14 cellular contexts compared by ENCODE assay signal in the genomic region with DNA sequence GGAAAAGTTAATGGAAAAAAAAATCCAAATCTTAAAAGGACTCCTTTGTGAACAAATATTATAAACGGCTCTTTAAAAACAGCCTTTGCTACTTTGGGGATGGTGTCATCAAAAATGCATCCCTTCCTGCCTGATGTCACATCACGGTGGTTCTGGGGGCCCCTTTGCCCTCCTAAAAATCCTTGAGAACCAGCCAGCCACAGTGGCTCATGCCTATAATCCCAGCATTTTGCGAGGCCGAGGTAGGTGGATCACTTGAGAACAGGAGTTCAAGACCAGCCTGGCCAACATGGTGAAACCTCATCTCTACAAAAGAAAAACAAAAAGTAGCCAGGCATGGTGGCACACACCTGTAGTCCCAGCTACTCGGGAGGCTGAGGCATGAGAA. TPM values are rescaled to one million over a fixed set of nuclear protein-coding genes. Genes with fewer than 3 reads are reported as not detected.
DNase-seq lines count a peak whose midpoint lies in the region; ATAC-seq and TF ChIP-seq lines count a peak whose summit lies in the region.
"Had no signal": no experiment of that assay in that cellular context is flagged by ENCODE, and none has a peak within 500 bp of the region (broad histone marks: within the 10 kb centered on the region; RNA-seq: fewer than 3 reads in every experiment).

No MANE protein-coding gene starts in this region.

- no peak for TF ChIP-seq POLR2A in sigmoid colon (IDR thresholded peaks at IDR 0.05)

- TF ChIP-seq EP300 in sigmoid colon (IDR thresholded peaks at IDR 0.05): no peak

- peak; percentile 14 for ATAC-seq in SK-N-SH treated with all-trans-retinoic acid at 6 μM for 48 hours
- no peak for ATAC-seq in HG02571 (IDR thresholded peaks at IDR 0.05; ENCODE audit: unreplicated experiment)
- no peak for ATAC-seq in HG03342 (IDR thresholded peaks at IDR 0.05; ENCODE audit: unreplicated experiment)
- ATAC-seq: gastrocnemius medialis, HCT116, right lobe of liver had no signal

- H3K27me3 ChIP-seq in sigmoid colon: no peaks in the 10 kb centered on the region
- H3K27me3 ChIP-seq: gastrocnemius medialis, right lobe of liver, thyroid gland had no signal

- DNase-seq in EH (ENCODE audit: low read depth): peak; percentile 56
- no peak for DNase-seq in caudate nucleus (lab: John Stamatoyannopoulos, UW)
- no peak for DNase-seq in sigmoid colon
- DNase-seq in activated gamma-delta T cell (lab: John Stamatoyannopoulos, UW): no peak
- no peak for DNase-seq in GM19240 (ENCODE audit: insufficient read length, low spot score)
- DNase-seq: gastrocnemius medialis, kidney, NCI-H526 treated with DMSO at 0.1 percent for 48 hours, right lobe of liver, thyroid gland had no signal

- peak overlapping the region; percentile 28 for H3K27ac ChIP-seq in caudate nucleus (ENCODE audit: low read depth, low read length)
- peak overlapping the region; percentile 2 to 81 (median 54) for H3K27ac ChIP-seq in sigmoid colon
- H3K27ac ChIP-seq: gastrocnemius medialis, right lobe of liver, thyroid gland had no signal

- 72 to 84% methylated on average over 5 of the region's 5 CpGs for WGBS in sigmoid colon, 2 donors

- no peaks in the 10 kb centered on the region for H3K36me3 ChIP-seq in sigmoid colon
- H3K36me3 ChIP-seq: gastrocnemius medialis, right lobe of liver, thyroid gland had no signal

- no peak for TF ChIP-seq CTCF in sigmoid colon (IDR thresholded peaks at IDR 0.05)

- intact Hi-C loops in sigmoid colon (cut with DNase I): no loop called here

- peaks cover 0 to 69% (median 63%) of the 10 kb centered on the region in 4 donors for H3K4me1 ChIP-seq in sigmoid colon

- no peak overlapping the region for H3K4me3 ChIP-seq in sigmoid colon
- H3K4me3 ChIP-seq: gastrocnemius medialis, right lobe of liver, thyroid gland had no signal

- no peaks in the 10 kb centered on the region for H3K9me3 ChIP-seq in sigmoid colon
- H3K9me3 ChIP-seq: gastrocnemius medialis, right lobe of liver, thyroid gland had no signal

TF ChIP-seq in SK-N-SH treated with all-trans-retinoic acid at 6 μM for 48 hours, 23 proteins besides CTCF, POLR2A, EP300 and RAD21:
- no peak for TF ChIP-seq ZFP30 (CRISPR knock-in tag; IDR thresholded peaks at IDR 0.05)

RNA-seq across cellular contexts. Expression of gene FNBP1, which starts 43.9 kb away (rescaled TPM):
- 100 to 1,000 TPM in 3 of 4 donors, 10 to 100 TPM in 1; 92.8 to 172 (median 104) TPM for total RNA-seq in sigmoid colon
- polyA plus RNA-seq in sigmoid colon: 10 to 100 TPM; 12.5 to 39.0 (median 13.2) TPM

RNA-seq across cellular contexts. Expression of gene GPR107, which starts 54.6 kb away (rescaled TPM):
- 10 to 100 TPM; 18.9 to 27.7 (median 21.6) TPM for total RNA-seq in sigmoid colon
- 10 to 100 TPM in 1 of 3 donors, 1 to 10 TPM in 2; 3.6 to 34.1 (median 3.7) TPM for polyA plus RNA-seq in sigmoid colon
